30 cellular contexts compared by ENCODE assay signal in genomic region chr22:46957521-46957920, GRCh38.
"Had no signal": no experiment of that assay in that cellular context is flagged by ENCODE, and none has a peak within 500 bp of the region (broad histone marks: within the 10 kb centered on the region; RNA-seq: fewer than 3 reads in every experiment).

No MANE protein-coding gene starts in this region.

- H3K27me3 ChIP-seq: ascending aorta, cardiac muscle cell, dorsolateral prefrontal cortex, gastrocnemius medialis, hepatocyte, right atrium auricular region, spleen, upper lobe of left lung, vagina had no signal

- H3K4me2 ChIP-seq: hepatocyte, SK-N-SH had no signal

- H3K4me1 Mint-ChIP-seq: activated CD4-positive, alpha-beta T cell treated with anti-CD3 and anti-CD28 coated beads, Interleukin-2, amount 10 ng/mL, durations not matched to agents 24 days and 14 days; mesothelial cell of epicardium had no signal

- H3K79me2 ChIP-seq: hepatocyte had no signal

- H3K27ac ChIP-seq: ascending aorta, cardiac muscle cell, coronary artery, dorsolateral prefrontal cortex, gastrocnemius medialis, hepatocyte, right atrium auricular region, spleen, upper lobe of left lung, vagina, VCaP had no signal

- H3K9ac ChIP-seq: SK-N-SH had no signal

- H3K4me1 ChIP-seq: ascending aorta, gastrocnemius medialis, right atrium auricular region, upper lobe of left lung, vagina had no signal

- H3K36me3 ChIP-seq: ascending aorta, cardiac muscle cell, gastrocnemius medialis, right atrium auricular region, vagina had no signal

- H3K4me3 ChIP-seq: ascending aorta, cardiac muscle cell, coronary artery, dorsolateral prefrontal cortex, gastrocnemius medialis, hepatocyte, right atrium auricular region, spleen, upper lobe of left lung, vagina had no signal

- H3K4me3 Mint-ChIP-seq: activated CD4-positive, alpha-beta memory T cell treated with anti-CD3 and anti-CD28 coated beads for 36 hours; activated CD4-positive, alpha-beta T cell treated with anti-CD3 and anti-CD28 coated beads, Interleukin-2, amount 10 ng/mL, durations not matched to agents 24 days and 14 days; activated naive CD4-positive, alpha-beta T cell treated with anti-CD3 and anti-CD28 coated beads for 36 hours; activated naive CD8-positive, alpha-beta T cell treated with anti-CD3 and anti-CD28 coated beads, Interleukin-2, amount 10 ng/mL, durations not matched to agents 7 days and 5 days; brain; mesothelial cell of epicardium had no signal

- H3K27me3 Mint-ChIP-seq: activated CD4-positive, alpha-beta memory T cell treated with anti-CD3 and anti-CD28 coated beads for 36 hours; activated CD4-positive, alpha-beta T cell treated with anti-CD3 and anti-CD28 coated beads, Interleukin-2, amount 10 ng/mL, durations not matched to agents 24 days and 14 days; activated naive CD8-positive, alpha-beta T cell treated with anti-CD3 and anti-CD28 coated beads, Interleukin-2, amount 10 ng/mL, durations not matched to agents 7 days and 5 days; brain; naive B cell had no signal

- ATAC-seq: gastrocnemius medialis; left cardiac atrium; left ventricle myocardium superior; stimulated activated naive CD8-positive, alpha-beta T cell treated with anti-CD3 and anti-CD28 coated beads, Interleukin-15, Interleukin-2, amounts not matched to agents 100 U/mL and 50 U/mL, for 24 hours had no signal

- H3K9me3 ChIP-seq: ascending aorta, gastrocnemius medialis, right atrium auricular region, SK-N-SH, spleen, upper lobe of left lung, vagina had no signal

- H3K27ac Mint-ChIP-seq: activated CD4-positive, alpha-beta memory T cell treated with anti-CD3 and anti-CD28 coated beads for 36 hours; activated CD4-positive, alpha-beta T cell treated with anti-CD3 and anti-CD28 coated beads, Interleukin-2, amount 10 ng/mL, durations not matched to agents 24 days and 14 days; activated naive CD4-positive, alpha-beta T cell treated with anti-CD3 and anti-CD28 coated beads for 36 hours; activated naive CD8-positive, alpha-beta T cell treated with anti-CD3 and anti-CD28 coated beads, Interleukin-2, amount 10 ng/mL, durations not matched to agents 7 days and 5 days; activated T-helper 2 cell treated with anti-CD3 and anti-CD28 coated beads, Interferon-gamma antibody, Interleukin-2, Interleukin-4, amounts not matched to agents 10 μg/mL and 5 μg/mL and 100 μg/mL, durations not matched to agents 14 hours and 24 hours and 36 hours; mesothelial cell of epicardium had no signal

- H3K36me3 Mint-ChIP-seq: brain had no signal

- H2AFZ ChIP-seq: hepatocyte had no signal

- H3K9me3 Mint-ChIP-seq: activated CD4-positive, alpha-beta memory T cell treated with anti-CD3 and anti-CD28 coated beads for 36 hours; activated CD4-positive, alpha-beta T cell treated with anti-CD3 and anti-CD28 coated beads, Interleukin-2, amount 10 ng/mL, durations not matched to agents 24 days and 14 days; activated naive CD4-positive, alpha-beta T cell treated with anti-CD3 and anti-CD28 coated beads for 36 hours; activated naive CD8-positive, alpha-beta T cell treated with anti-CD3 and anti-CD28 coated beads, Interleukin-2, amount 10 ng/mL, durations not matched to agents 7 days and 5 days; activated T-helper 2 cell treated with anti-CD3 and anti-CD28 coated beads, Interferon-gamma antibody, Interleukin-2, Interleukin-4, amounts not matched to agents 10 μg/mL and 5 μg/mL and 100 μg/mL, durations not matched to agents 14 hours and 24 hours and 36 hours; brain; mesothelial cell of epicardium; naive B cell had no signal

- DNase-seq: activated CD4-positive, alpha-beta memory T cell treated with anti-CD3 and anti-CD28 coated beads for 36 hours; activated CD4-positive, alpha-beta T cell treated with anti-CD3 and anti-CD28 coated beads, Interleukin-2, amount 10 ng/mL, durations not matched to agents 24 days and 14 days; activated CD4-positive, CD25-positive, alpha-beta regulatory T cell treated with anti-CD3 and anti-CD28 coated beads, Interleukin-2, amount 50 U/mL, for 72 hours; activated CD8-positive, alpha-beta memory T cell treated with anti-CD3 and anti-CD28 coated beads, Interleukin-2, amount 50 U/mL, for 4 hours; activated naive CD4-positive, alpha-beta T cell treated with anti-CD3 and anti-CD28 coated beads for 36 hours; activated naive CD8-positive, alpha-beta T cell treated with anti-CD3 and anti-CD28 coated beads, Interleukin-2, amount 10 ng/mL, durations not matched to agents 7 days and 5 days; activated T-cell treated with anti-CD3 and anti-CD28 coated beads, Interleukin-2, amount 50 U/mL, for 1 hour; dorsolateral prefrontal cortex; effector memory CD4-positive, alpha-beta T cell; erythroblast; gastrocnemius medialis; islet precursor cell; left cardiac atrium; left ventricle myocardium superior; naive B cell; occipital lobe; SK-N-SH; spleen; stimulated activated naive CD8-positive, alpha-beta T cell treated with anti-CD3 and anti-CD28 coated beads, Interleukin-15, Interleukin-2, amounts not matched to agents 100 U/mL and 50 U/mL, for 24 hours; upper lobe of left lung had no signal
